8 cellular contexts compared by ENCODE assay signal in the genomic region with DNA sequence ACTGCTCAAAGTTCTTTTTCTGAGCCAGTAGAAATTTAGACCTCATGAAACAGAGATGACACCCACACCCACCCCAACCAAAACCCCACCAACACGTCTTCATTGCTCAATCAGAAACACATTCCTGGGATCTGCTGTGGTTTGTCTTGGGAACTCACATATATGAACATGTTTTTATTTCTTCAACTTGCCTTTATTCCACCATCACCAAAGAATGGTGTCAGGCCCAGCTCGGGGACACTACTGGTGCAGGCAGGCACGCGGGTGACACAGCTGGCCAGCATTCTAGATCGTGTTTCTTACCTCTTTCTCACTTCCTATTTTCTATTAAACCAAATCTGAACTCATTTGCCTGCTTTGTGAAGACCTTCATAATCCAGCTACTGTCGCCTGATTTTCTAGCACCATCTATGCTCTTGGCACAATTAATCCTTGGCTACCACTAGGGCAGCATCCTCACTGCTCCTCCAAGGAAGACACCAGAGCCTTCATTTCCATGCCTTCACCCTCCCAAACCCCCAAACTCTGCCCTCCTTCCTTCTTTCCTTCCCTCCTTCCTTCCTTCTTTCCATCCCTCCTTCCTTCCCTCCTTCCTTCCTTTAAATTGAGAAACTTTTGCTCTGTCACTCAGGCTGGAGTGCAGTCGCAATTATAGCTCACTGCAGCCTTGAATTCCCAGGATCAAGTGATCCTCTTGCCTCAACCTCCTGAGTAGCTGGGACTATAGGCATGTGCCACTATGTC.
DNase-seq lines count a peak whose midpoint lies in the region; ATAC-seq and TF ChIP-seq lines count a peak whose summit lies in the region.

No MANE protein-coding gene starts in this region.

- ATAC-seq in GM19395 (IDR thresholded peaks at IDR 0.05; ENCODE audit: unreplicated experiment) (peak; percentile 30), HG03558 (IDR thresholded peaks at IDR 0.05; ENCODE audit: extremely low read depth, unreplicated experiment) (peak; percentile 11), omental fat pad (ENCODE audit: low FRiP score) (no peak)
- no peak for ATAC-seq in activated naive CD8-positive, alpha-beta T cell treated with anti-CD3 and anti-CD28 coated beads, Interleukin-2, amount 50 U/mL, for 24 hours

- H3K9me3 ChIP-seq in BLaER1: no peaks in the 10 kb centered on the region

- peak overlapping the region; percentile 99 for H3K27ac Mint-ChIP-seq in activated naive CD8-positive, alpha-beta T cell treated with anti-CD3 and anti-CD28 coated beads, Interleukin-2, amount 50 U/mL, for 24 hours

- H3K4me2 ChIP-seq in BLaER1: peak overlapping the region; percentile 54

- peaks cover 17% of the 10 kb centered on the region for H3K36me3 Mint-ChIP-seq in activated naive CD8-positive, alpha-beta T cell treated with anti-CD3 and anti-CD28 coated beads, Interleukin-2, amount 50 U/mL, for 24 hours (ENCODE audit: low read depth)

- peaks cover 59% of the 10 kb centered on the region for H3K36me3 ChIP-seq in BLaER1

- no peak overlapping the region for H3K9ac ChIP-seq in BLaER1

- peaks cover 60% of the 10 kb centered on the region for H3K4me1 ChIP-seq in BLaER1

- no peaks in the 10 kb centered on the region; the same call in 1 of the 2 replicates for H4K20me1 ChIP-seq in BLaER1

- H3K9me3 Mint-ChIP-seq in activated naive CD8-positive, alpha-beta T cell treated with anti-CD3 and anti-CD28 coated beads, Interleukin-2, amount 50 U/mL, for 24 hours: no peaks in the 10 kb centered on the region

- H3K27ac ChIP-seq in BLaER1: peak overlapping the region; percentile 18; the same call in 1 of the 2 replicates

- TF ChIP-seq CTCF in omental fat pad (IDR thresholded peaks at IDR 0.05): no peak

- no peak overlapping the region for H3K4me3 ChIP-seq in BLaER1

- H3K4me3 Mint-ChIP-seq in activated naive CD8-positive, alpha-beta T cell treated with anti-CD3 and anti-CD28 coated beads, Interleukin-2, amount 50 U/mL, for 24 hours: peak overlapping the region; percentile 83

- peak; percentile 47 for DNase-seq in activated naive CD8-positive, alpha-beta T cell treated with anti-CD3 and anti-CD28 coated beads, Interleukin-2, amount 50 U/mL, for 24 hours
- peak; percentile 13 for DNase-seq in non-pigmented ciliary epithelial cell (ENCODE audit: low read depth)
- DNase-seq in SW 1271 (lab: John Stamatoyannopoulos, UW): no peak
- no peak for DNase-seq in NCI-H1694 (lab: John Stamatoyannopoulos, UW)
- no peak for DNase-seq in omental fat pad (ENCODE audit: low spot score)

- H3K4me1 Mint-ChIP-seq in activated naive CD8-positive, alpha-beta T cell treated with anti-CD3 and anti-CD28 coated beads, Interleukin-2, amount 50 U/mL, for 24 hours: peaks cover 91% of the 10 kb centered on the region

- no peaks in the 10 kb centered on the region for H3K27me3 ChIP-seq in BLaER1

- peaks cover 3% of the 10 kb centered on the region for H3K27me3 Mint-ChIP-seq in activated naive CD8-positive, alpha-beta T cell treated with anti-CD3 and anti-CD28 coated beads, Interleukin-2, amount 50 U/mL, for 24 hours

Comparison
In these comparisons a context has a peak if more than half of its experiments do, and no peak if none do; other contexts are left out.
1. ATAC-seq: peak in GM19395 (single experiment) and HG03558 (single experiment); none in activated naive CD8-positive, alpha-beta T cell treated with anti-CD3 and anti-CD28 coated beads, Interleukin-2, amount 50 U/mL, for 24 hours (single experiment) and omental fat pad (single experiment).
2. DNase-seq: peak in activated naive CD8-positive, alpha-beta T cell treated with anti-CD3 and anti-CD28 coated beads, Interleukin-2, amount 50 U/mL, for 24 hours (single experiment) and non-pigmented ciliary epithelial cell (single experiment); none in SW 1271 (0 of 2), NCI-H1694 (single experiment) and omental fat pad (single experiment).